ENCODE assay signal across 10 cellular contexts in the genomic region with DNA sequence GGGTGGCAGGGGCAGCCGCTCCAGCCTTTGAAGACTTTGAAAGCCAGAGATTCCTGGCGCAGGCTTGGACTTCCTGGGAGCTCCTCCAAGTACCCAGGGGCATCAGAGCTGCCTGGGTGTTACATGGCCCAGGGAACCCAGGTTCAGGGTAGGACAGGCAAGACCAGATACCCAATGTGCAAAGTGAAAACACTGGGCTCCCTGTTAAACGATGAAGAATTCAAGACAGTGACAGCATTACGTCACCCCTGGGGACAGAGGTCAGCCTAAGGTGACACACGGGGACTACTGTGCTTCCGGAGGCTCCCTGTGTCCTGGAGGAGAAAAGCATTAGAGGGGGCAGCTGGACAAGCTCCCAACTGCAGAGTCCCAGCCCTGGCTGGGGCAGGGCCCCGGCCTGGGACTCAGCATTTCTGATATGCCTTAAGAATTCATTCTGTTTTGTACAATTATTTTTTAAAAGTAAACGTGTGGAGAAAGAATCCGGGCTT. TPM values are rescaled to one million over a fixed set of nuclear protein-coding genes. Genes with fewer than 3 reads are reported as not detected.
DNase-seq lines count a peak whose midpoint lies in the region; ATAC-seq and TF ChIP-seq lines count a peak whose summit lies in the region.
"Had no signal": no experiment of that assay in that cellular context is flagged by ENCODE, and none has a peak within 500 bp of the region (broad histone marks: within the 10 kb centered on the region; RNA-seq: fewer than 3 reads in every experiment).

No MANE protein-coding gene starts in this region.

- no peak for TF ChIP-seq POLR2A in stomach (IDR thresholded peaks at IDR 0.05)

- DNase-seq in DMS53 (lab: John Stamatoyannopoulos, UW) (peak; percentile 54), DMS53 treated with DMSO at 0.1 percent for 48 hours (lab: John Stamatoyannopoulos, UW; ENCODE audit: unreplicated experiment) (no peak), left colon (no peak), stomach (no peak), ureter (ENCODE audit: low spot score) (no peak), dermis blood vessel endothelial cell (no peak)
- DNase-seq in activated T-helper 2 cell treated with anti-CD3 and anti-CD28 coated beads, Interferon-gamma antibody, Interleukin-2, Interleukin-4, amounts not matched to agents 10 μg/mL and 5 μg/mL and 100 μg/mL, durations not matched to agents 14 hours and 24 hours and 36 hours (ENCODE audit: low spot score), result no peak

- ATAC-seq in left colon (peak; percentile 55), HG03196 (IDR thresholded peaks at IDR 0.05; ENCODE audit: unreplicated experiment) (no peak)

- peaks cover 44% of the 10 kb centered on the region for H3K4me1 Mint-ChIP-seq in activated T-helper 2 cell treated with anti-CD3 and anti-CD28 coated beads, Interferon-gamma antibody, Interleukin-2, Interleukin-4, amounts not matched to agents 10 μg/mL and 5 μg/mL and 100 μg/mL, durations not matched to agents 14 hours and 24 hours and 36 hours (ENCODE audit: low read depth)

- no peaks in the 10 kb centered on the region for H3K9me3 Mint-ChIP-seq in activated T-helper 2 cell treated with anti-CD3 and anti-CD28 coated beads, Interferon-gamma antibody, Interleukin-2, Interleukin-4, amounts not matched to agents 10 μg/mL and 5 μg/mL and 100 μg/mL, durations not matched to agents 14 hours and 24 hours and 36 hours

- TF ChIP-seq EP300 in stomach (IDR thresholded peaks at IDR 0.05), result no peak

- H3K36me3 ChIP-seq in stomach, result peaks cover 58 to 71% (median 70%) of the 10 kb centered on the region in 4 donors

- no peaks in the 10 kb centered on the region for H3K27me3 Mint-ChIP-seq in activated T-helper 2 cell treated with anti-CD3 and anti-CD28 coated beads, Interferon-gamma antibody, Interleukin-2, Interleukin-4, amounts not matched to agents 10 μg/mL and 5 μg/mL and 100 μg/mL, durations not matched to agents 14 hours and 24 hours and 36 hours (ENCODE audit: low read depth)

- no peak for TF ChIP-seq CTCF in stomach (IDR thresholded peaks at IDR 0.05)

- no peak overlapping the region for H3K4me3 Mint-ChIP-seq in activated T-helper 2 cell treated with anti-CD3 and anti-CD28 coated beads, Interferon-gamma antibody, Interleukin-2, Interleukin-4, amounts not matched to agents 10 μg/mL and 5 μg/mL and 100 μg/mL, durations not matched to agents 14 hours and 24 hours and 36 hours (ENCODE audit: low read depth)

- peak overlapping the region; percentile 81 for H3K27ac Mint-ChIP-seq in activated T-helper 2 cell treated with anti-CD3 and anti-CD28 coated beads, Interferon-gamma antibody, Interleukin-2, Interleukin-4, amounts not matched to agents 10 μg/mL and 5 μg/mL and 100 μg/mL, durations not matched to agents 14 hours and 24 hours and 36 hours

- peaks cover 65% of the 10 kb centered on the region for H3K36me3 Mint-ChIP-seq in activated T-helper 2 cell treated with anti-CD3 and anti-CD28 coated beads, Interferon-gamma antibody, Interleukin-2, Interleukin-4, amounts not matched to agents 10 μg/mL and 5 μg/mL and 100 μg/mL, durations not matched to agents 14 hours and 24 hours and 36 hours (ENCODE audit: low read depth)

- peaks cover 43 to 73% (median 52%) of the 10 kb centered on the region in 4 donors for H3K4me1 ChIP-seq in stomach

- H3K9me3 ChIP-seq in stomach, result no peaks in the 10 kb centered on the region

- peak overlapping the region in 1 of 4 donors; percentile 13 for H3K4me3 ChIP-seq in stomach
- H3K4me3 ChIP-seq: skin epidermis had no signal

- no peaks in the 10 kb centered on the region for H3K27me3 ChIP-seq in stomach

- WGBS in stomach, 5 donors, result 54 to 74% (median 62%) methylated on average over 9 of the region's 9 CpGs

- intact Hi-C loops in activated T-helper 2 cell treated with anti-CD3 and anti-CD28 coated beads, Interferon-gamma antibody, Interleukin-2, Interleukin-4, amounts not matched to agents 10 μg/mL and 5 μg/mL and 100 μg/mL, durations not matched to agents 14 hours and 24 hours and 36 hours (cut with micrococcal nuclease), result no loop called here
- intact Hi-C loops in left colon (cut with DNase I, micrococcal nuclease), result loop anchor here in 1 of 2 donors (10.0 kb wide), 1 partner anchor 151 kb away; no protein-coding TSS in a partner anchor
- intact Hi-C loops in stomach (cut with DNase I; ENCODE audit: low total_unique reads), result no loop called here

- H3K27ac ChIP-seq in stomach, result peak overlapping the region in 4 of 5 donors; percentile 44 to 65 (median 53)
- H3K27ac ChIP-seq: 22Rv1 had no signal

RNA-seq across cellular contexts. Expression of a gene that starts 5.7 kb away (rescaled TPM):
- total RNA-seq in activated T-helper 2 cell treated with anti-CD3 and anti-CD28 coated beads, Interferon-gamma antibody, Interleukin-2, Interleukin-4, amounts not matched to agents 10 μg/mL and 5 μg/mL and 100 μg/mL, durations not matched to agents 14 hours and 24 hours and 36 hours, result 39.2 and 40.5 TPM in 2 replicates
- total RNA-seq in left colon, result 10 to 100 TPM; 21.0 to 27.7 TPM
- total RNA-seq in stomach, result 100 to 1,000 TPM in 1 of 5 donors, 10 to 100 TPM in 4; 19.8 to 130 (median 60.8) TPM
- 10 to 100 TPM; 31.4 to 34.1 (median 32.7) TPM for polyA plus RNA-seq in stomach
- total RNA-seq in ureter, result 32.9 TPM
- 68.7 and 107 TPM in 2 replicates for total RNA-seq in dermis blood vessel endothelial cell

RNA-seq across cellular contexts. Expression of a gene that starts 46.8 kb away (rescaled TPM):
- 0.14 and 0.16 TPM in 2 replicates for total RNA-seq in activated T-helper 2 cell treated with anti-CD3 and anti-CD28 coated beads, Interferon-gamma antibody, Interleukin-2, Interleukin-4, amounts not matched to agents 10 μg/mL and 5 μg/mL and 100 μg/mL, durations not matched to agents 14 hours and 24 hours and 36 hours
- total RNA-seq in left colon, result under 1 TPM in 1 of 2 donors, not detected in 1; 0.14 TPM
- not detected for total RNA-seq in stomach
- polyA plus RNA-seq in stomach, result under 1 TPM in 2 of 3 donors, not detected in 1; 0.23 to 0.46 TPM
- total RNA-seq in ureter, result 0.34 TPM
- total RNA-seq in dermis blood vessel endothelial cell, result under 0.01 and 0.42 TPM in 2 replicates
